Comparison of ENCODE assay signal across 12 cellular contexts in genomic region chr4:98639523-98639922, GRCh38. TPM values are rescaled to one million over a fixed set of nuclear protein-coding genes. Genes with fewer than 3 reads are reported as not detected.
DNase-seq lines count a peak whose midpoint lies in the region; ATAC-seq and TF ChIP-seq lines count a peak whose summit lies in the region.
"Had no signal": no experiment of that assay in that cellular context is flagged by ENCODE, and none has a peak within 500 bp of the region (broad histone marks: within the 10 kb centered on the region; RNA-seq: fewer than 3 reads in every experiment).

No MANE protein-coding gene starts in this region.

- peaks cover 17% of the 10 kb centered on the region; the same call in 1 of the 2 replicates for H4K20me1 ChIP-seq in SK-N-SH (ENCODE audit: insufficient read depth)

- peak overlapping the region; percentile 26 to 70 (median 62) for H3K4me3 Mint-ChIP-seq in naive thymus-derived CD8-positive, alpha-beta T cell
- H3K4me3 Mint-ChIP-seq: dendritic cell treated with granulocyte-macrophage colony-stimulating factor and Interleukin-4, amounts not matched to agents 40 ng/mL and 50 ng/mL, for 4 days had no signal

- TF ChIP-seq CTCF in SK-N-SH (IDR thresholded peaks at IDR 0.05) (no peak), thyroid gland (IDR thresholded peaks at IDR 0.05) (no peak)

- H3K9me3 Mint-ChIP-seq in naive thymus-derived CD8-positive, alpha-beta T cell: no peaks in the 10 kb centered on the region
- H3K9me3 Mint-ChIP-seq: dendritic cell treated with granulocyte-macrophage colony-stimulating factor and Interleukin-4, amounts not matched to agents 40 ng/mL and 50 ng/mL, for 4 days had no signal

- H3K36me3 ChIP-seq in SK-N-SH (replicated peaks in 1 of 2; ENCODE audit: control insufficient read depth in 1 of 2, insufficient read depth in 2 of 2, low read length in 1 of 2) (no peaks in the 10 kb centered on the region), thyroid gland (no peaks in the 10 kb centered on the region)

- H3K27ac ChIP-seq in SK-N-SH (ENCODE audit: low read depth in 2 of 2, low read length in 1 of 2) (peak overlapping the region in 1 of 2 experiments; percentile 45; a peak in 1 of 4 replicates), thyroid gland (no peak overlapping the region)

- no peak for TF ChIP-seq RAD21 in SK-N-SH (IDR thresholded peaks at IDR 0.05; ENCODE audit: low read length)

- DNase-seq in SK-N-SH (no peak), head of caudate nucleus (no peak), thyroid gland (no peak), SKM-1 treated with dmso at 0.1 percent for 144 hours (lab: John Stamatoyannopoulos, UW; ENCODE audit: unreplicated experiment) (no peak), NCI-H1930 (lab: John Stamatoyannopoulos, UW) (no peak)
- DNase-seq in naive thymus-derived CD8-positive, alpha-beta T cell: no peak
- DNase-seq: NCI-H1694; stimulated activated CD4-positive, alpha-beta T cell treated with anti-CD3 and anti-CD28 coated beads, Interleukin-2, amount 100 ng/mL, for 24 hours had no signal

- H3K9ac ChIP-seq in SK-N-SH: no peak overlapping the region

- H2AFZ ChIP-seq in SK-N-SH (ENCODE audit: low read depth): no peak overlapping the region

- H3K4me1 ChIP-seq in SK-N-SH (ENCODE audit: control insufficient read depth in 1 of 2, insufficient read depth in 2 of 2, low read depth in 1 of 2, low read length in 1 of 2) (peaks cover 5 to 25% of the 10 kb centered on the region in 2 experiments; a peak in 2 of 4 replicates), thyroid gland (peaks cover 0 to 5% of the 10 kb centered on the region in 2 donors)

- ATAC-seq in GM19043 (IDR thresholded peaks at IDR 0.05; ENCODE audit: low read depth, unreplicated experiment) (peak; percentile 75), HG02798 (IDR thresholded peaks at IDR 0.05; ENCODE audit: poor library complexity, unreplicated experiment) (peak; percentile 78)
- peak in 1 of 2 donors; percentile 51 for ATAC-seq in naive thymus-derived CD8-positive, alpha-beta T cell
- ATAC-seq: left lobe of liver had no signal

- H3K9me2 ChIP-seq in SK-N-SH: no peaks in the 10 kb centered on the region

- H3K9me3 ChIP-seq in SK-N-SH (no peaks in the 10 kb centered on the region), thyroid gland (no peaks in the 10 kb centered on the region)

- H3K79me2 ChIP-seq in SK-N-SH (ENCODE audit: insufficient read depth): peaks cover 100% of the 10 kb centered on the region

- no peaks in the 10 kb centered on the region for H3K36me3 Mint-ChIP-seq in naive thymus-derived CD8-positive, alpha-beta T cell

- peak overlapping the region; percentile 48; the same call in 1 of the 2 replicates for H3K4me2 ChIP-seq in SK-N-SH

- H3F3A ChIP-seq in SK-N-SH (replicated peaks; ENCODE audit: insufficient read depth): peaks cover 13% of the 10 kb centered on the region

- WGBS in SK-N-SH (ENCODE audit: low lambda C conversion rate): 80% methylated on average over 2 of the region's 2 CpGs
- WGBS in thyroid gland, 2 donors: 77 to 88% methylated on average over 2 of the region's 2 CpGs

- CTCF ChIA-PET in SK-N-SH (lab: Yijun Ruan, JAX): no interaction called here

- peak overlapping the region; percentile 44 to 90 (median 66) for H3K27ac Mint-ChIP-seq in naive thymus-derived CD8-positive, alpha-beta T cell
- H3K27ac Mint-ChIP-seq: dendritic cell treated with granulocyte-macrophage colony-stimulating factor and Interleukin-4, amounts not matched to agents 40 ng/mL and 50 ng/mL, for 4 days had no signal

- peaks cover 13 to 46% (median 37%) of the 10 kb centered on the region in 4 donors for H3K4me1 Mint-ChIP-seq in naive thymus-derived CD8-positive, alpha-beta T cell

- no peaks in the 10 kb centered on the region for H3K27me3 ChIP-seq in SK-N-SH (ENCODE audit: insufficient read depth)
- no peaks in the 10 kb centered on the region for H3K27me3 ChIP-seq in thyroid gland

- POLR2A ChIA-PET in SK-N-SH (lab: Yijun Ruan, JAX): interaction anchor here (0.6 kb wide), 1 partner anchor 10 kb away, joined by 3 read pairs; no protein-coding TSS in a partner anchor
- POLR2A ChIA-PET in naive thymus-derived CD8-positive, alpha-beta T cell (lab: Charles Lee): no interaction called here

- intact Hi-C loops in head of caudate nucleus (cut with DNase I) (no loop called here), thyroid gland (cut with DNase I) (no loop called here)

- no peak for TF ChIP-seq POLR2A in thyroid gland (IDR thresholded peaks at IDR 0.05)

- H3K4me3 ChIP-seq in SK-N-SH (ENCODE audit: low read depth in 2 of 2, low read length in 1 of 2): no peak overlapping the region; a peak in 1 of 4 replicates
- H3K4me3 ChIP-seq in thyroid gland (replicated peaks in 1 of 3): no peak overlapping the region

- no peaks in the 10 kb centered on the region for H3K27me3 Mint-ChIP-seq in naive thymus-derived CD8-positive, alpha-beta T cell
- H3K27me3 Mint-ChIP-seq: dendritic cell treated with granulocyte-macrophage colony-stimulating factor and Interleukin-4, amounts not matched to agents 40 ng/mL and 50 ng/mL, for 4 days had no signal

- TF ChIP-seq EP300 in SK-N-SH (IDR thresholded peaks at IDR 0.05; ENCODE audit: borderline replicate concordance in 1 of 2, low read depth in 1 of 2, low read length in 1 of 2): no peak

TF ChIP-seq in SK-N-SH, 30 proteins besides CTCF, POLR2A, EP300 and RAD21:
- TF ChIP-seq RXRA (IDR thresholded peaks at IDR 0.05; ENCODE audit: borderline replicate concordance, low read depth) (no peak), SIN3A (IDR thresholded peaks at IDR 0.05; ENCODE audit: borderline replicate concordance, low read depth, low read length) (no peak), POLR2AphosphoS5 (IDR thresholded peaks at IDR 0.05; ENCODE audit: low read depth, low read length) (no peak), IRF3 (IDR thresholded peaks at IDR 0.05; ENCODE audit: low read depth, low read length) (no peak), MEF2A (IDR thresholded peaks at IDR 0.05; ENCODE audit: borderline replicate concordance, low read depth) (no peak), TCF12 (IDR thresholded peaks at IDR 0.05) (no peak), YY1 (IDR thresholded peaks at IDR 0.05; ENCODE audit: low read depth) (no peak), REST (IDR thresholded peaks at IDR 0.05; ENCODE audit: low read depth, low read length) (no peak), GABPA (IDR thresholded peaks at IDR 0.05; ENCODE audit: low read depth) (no peak), EZH2phosphoT487 (IDR thresholded peaks at IDR 0.05; ENCODE audit: borderline replicate concordance, low read depth) (no peak), NRF1 (IDR thresholded peaks at IDR 0.05; ENCODE audit: low read depth, low read length) (no peak), CHD2 (IDR thresholded peaks at IDR 0.05; ENCODE audit: low read length, partially characterized antibody) (no peak), ELF1 (IDR thresholded peaks at IDR 0.05) (no peak), RFX5 (IDR thresholded peaks at IDR 0.05; ENCODE audit: low read length) (no peak)
- TF ChIP-seq, protein P1, sequence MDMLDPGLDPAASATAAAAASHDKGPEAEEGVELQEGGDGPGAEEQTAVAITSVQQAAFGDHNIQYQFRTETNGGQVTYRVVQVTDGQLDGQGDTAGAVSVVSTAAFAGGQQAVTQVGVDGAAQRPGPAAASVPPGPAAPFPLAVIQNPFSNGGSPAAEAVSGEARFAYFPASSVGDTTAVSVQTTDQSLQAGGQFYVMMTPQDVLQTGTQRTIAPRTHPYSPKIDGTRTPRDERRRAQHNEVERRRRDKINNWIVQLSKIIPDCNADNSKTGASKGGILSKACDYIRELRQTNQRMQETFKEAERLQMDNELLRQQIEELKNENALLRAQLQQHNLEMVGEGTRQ (IDR thresholded peaks at IDR 0.05; ENCODE audit: borderline replicate concordance, low read depth, low read length): no peak

RNA-seq across cellular contexts. Expression of gene TSPAN5, which starts 18.9 kb away (rescaled TPM):
- polyA plus RNA-seq in SK-N-SH (2012; rRNA removed): 38.6 and 54.5 TPM in 2 replicates
- polyA plus RNA-seq in SK-N-SH (2012; cell fraction: cytosol; rRNA removed): 50.9 and 52.2 TPM in 2 replicates
- 31.5 and 41.2 TPM in 2 replicates for polyA plus RNA-seq in SK-N-SH (2012; cell fraction: nucleus; rRNA removed)
- total RNA-seq in naive thymus-derived CD8-positive, alpha-beta T cell: 1 to 10 TPM; 5.0 to 5.4 TPM
- 10 to 100 TPM in 1 of 3 donors, 1 to 10 TPM in 2; 5.9 to 13.9 (median 9.6) TPM for polyA plus RNA-seq in naive thymus-derived CD8-positive, alpha-beta T cell
- 10 to 100 TPM; 26.4 to 48.0 (median 29.1) TPM for total RNA-seq in thyroid gland

Comparison
In these comparisons a context has a peak if more than half of its experiments do, and no peak if none do; other contexts are left out.
1. RNA of gene TSPAN5, which starts 18.9 kb away (total RNA-seq): 26.4 to 48.0 TPM in thyroid gland; 5.0 to 5.4 TPM in naive thymus-derived CD8-positive, alpha-beta T cell; every median in the first group is over 4 times any median in the second.